Comparison of ENCODE assay signal across 9 cellular contexts in genomic region chr16:57373117-57373947, GRCh38. TPM values are rescaled to one million over a fixed set of nuclear protein-coding genes. Genes with fewer than 3 reads are reported as not detected.
DNase-seq lines count a peak whose midpoint lies in the region; ATAC-seq, FAIRE-seq and TF ChIP-seq lines count a peak whose summit lies in the region.
"Had no signal": no experiment of that assay in that cellular context is flagged by ENCODE, and none has a peak within 500 bp of the region (broad histone marks: within the 10 kb centered on the region; RNA-seq: fewer than 3 reads in every experiment).

No MANE protein-coding gene starts in this region.

- TF ChIP-seq CTCF in A549 (IDR thresholded peaks at IDR 0.05), result no peak
- TF ChIP-seq CTCF in SK-N-SH (IDR thresholded peaks at IDR 0.05), result no peak
- TF ChIP-seq CTCF in parathyroid adenoma (IDR thresholded peaks at IDR 0.05), result no peak
- no peak for TF ChIP-seq CTCF in GM13976 (IDR thresholded peaks at IDR 0.05; ENCODE audit: borderline replicate concordance, control extremely low read depth, extremely low read depth, insufficient read depth, missing control alignments)

- H3K9ac ChIP-seq in SK-N-SH (0 out of 2 replicates have a peak overlapping the region, but pooled peaks have one; percentile 64), parathyroid adenoma (no peak overlapping the region)

- no peak for TF ChIP-seq RAD21 in A549 (conservative IDR thresholded peaks at IDR 0.05 in 1 of 2, IDR thresholded peaks at IDR 0.05 in 1 of 2)
- TF ChIP-seq RAD21 in SK-N-SH (IDR thresholded peaks at IDR 0.05; ENCODE audit: low read length), result no peak

- peaks cover 3% of the 10 kb centered on the region for H3F3A ChIP-seq in SK-N-SH (replicated peaks; ENCODE audit: insufficient read depth)

- H3K27me3 ChIP-seq in SK-N-SH (ENCODE audit: insufficient read depth) (no peaks in the 10 kb centered on the region), parathyroid adenoma (ENCODE audit: control insufficient read depth, insufficient read depth, low read length) (no peaks in the 10 kb centered on the region)

- TF ChIP-seq POLR2A in A549 (IDR thresholded peaks at IDR 0.05; ENCODE audit: low read length), result no peak

- H2AFZ ChIP-seq in SK-N-SH (ENCODE audit: low read depth) (no peak overlapping the region), parathyroid adenoma (no peak overlapping the region)

- H3K36me3 ChIP-seq in SK-N-SH (replicated peaks in 1 of 2; ENCODE audit: control insufficient read depth in 1 of 2, insufficient read depth in 2 of 2, low read length in 1 of 2) (no peaks in the 10 kb centered on the region), parathyroid adenoma (ENCODE audit: control insufficient read depth, insufficient read depth, low read length) (no peaks in the 10 kb centered on the region)

- H4K20me1 ChIP-seq in SK-N-SH (ENCODE audit: insufficient read depth), result no peaks in the 10 kb centered on the region

- H3K4me1 ChIP-seq in A549, result peaks cover 43% of the 10 kb centered on the region
- peaks cover 22 to 40% of the 10 kb centered on the region in 2 experiments; a peak in 3 of 4 replicates for H3K4me1 ChIP-seq in SK-N-SH (ENCODE audit: control insufficient read depth in 1 of 2, insufficient read depth in 2 of 2, low read depth in 1 of 2, low read length in 1 of 2)
- H3K4me1 ChIP-seq in parathyroid adenoma, result peaks cover 5% of the 10 kb centered on the region

- CTCF ChIA-PET in A549 (lab: Yijun Ruan, JAX) (interaction anchor here (0.8 to 1.8 kb wide), 9 partner anchors 10 to 73 kb away, joined by 3 to 7 read pairs (median 4); no protein-coding TSS in a partner anchor), SK-N-SH (lab: Yijun Ruan, JAX) (interaction anchor here (0.6 to 10.1 kb wide), 9 partner anchors 10 to 313 kb away, joined by 3 to 97 read pairs (median 3); partner anchors contain the start of genes CIAPIN1 and COQ9)

- TF ChIP-seq EP300 in A549 (IDR thresholded peaks at IDR 0.05) (no peak), SK-N-SH (IDR thresholded peaks at IDR 0.05; ENCODE audit: borderline replicate concordance in 1 of 2, low read depth in 1 of 2, low read length in 1 of 2) (no peak)

- H3K4me2 ChIP-seq in A549 (peak overlapping the region; percentile 61), SK-N-SH (peak overlapping the region; percentile 97), parathyroid adenoma (ENCODE audit: low read length) (no peak overlapping the region)

- WGBS in A549 (ENCODE audit: missing lambda C conversion rate), result 71% methylated on average over 9 of the region's 9 CpGs
- 74% methylated on average over 9 of the region's 9 CpGs for WGBS in SK-N-SH (ENCODE audit: low lambda C conversion rate)

- in situ Hi-C loops in GM13976 (cut with MboI; ENCODE audit: low sequenced_read_pairs, unreplicated experiment), result no loop called here

- H3K4me3 ChIP-seq in A549, result no peak overlapping the region
- H3K4me3 ChIP-seq in SK-N-SH (ENCODE audit: low read depth in 2 of 2, low read length in 1 of 2), result peak overlapping the region; percentile 52 to 72
- peak overlapping the region; percentile 34; the same call in 1 of the 2 replicates for H3K4me3 ChIP-seq in iPS-18c (ENCODE audit: insufficient read depth, low read depth, low read length)
- peak overlapping the region; percentile 34 for H3K4me3 ChIP-seq in parathyroid adenoma (ENCODE audit: low read depth, low read length)

- FAIRE-seq in A549 (lab: Jason Lieb, UNC), result no peak

- ATAC-seq in A549, result 0 out of 6 replicates have a peak, but pooled peaks of 1 of the 2 experiments have one; percentile 6
- ATAC-seq in HG03439 (IDR thresholded peaks at IDR 0.05; ENCODE audit: unreplicated experiment), result no peak

- no peaks in the 10 kb centered on the region for H3K79me2 ChIP-seq in SK-N-SH (ENCODE audit: insufficient read depth)
- H3K79me2 ChIP-seq in parathyroid adenoma, result no peaks in the 10 kb centered on the region

- POLR2A ChIA-PET in A549 (lab: Yijun Ruan, JAX), result no interaction called here
- POLR2A ChIA-PET in SK-N-SH (lab: Yijun Ruan, JAX), result interaction anchor here (1.0 to 1.9 kb wide), 6 partner anchors 8 to 134 kb away, joined by 3 to 12 read pairs (median 4); no protein-coding TSS in a partner anchor

- H3K9me3 ChIP-seq in A549 (no peaks in the 10 kb centered on the region), SK-N-SH (no peaks in the 10 kb centered on the region), iPS-18c (ENCODE audit: control insufficient read depth, insufficient read depth, low read length) (no peaks in the 10 kb centered on the region), parathyroid adenoma (ENCODE audit: control insufficient read depth, low read length) (no peaks in the 10 kb centered on the region)

- H3K27ac ChIP-seq in A549, result peak overlapping the region; percentile 32 to 80; a peak in 5 of 6 replicates
- H3K27ac ChIP-seq in SK-N-SH (ENCODE audit: low read depth in 2 of 2, low read length in 1 of 2), result peak overlapping the region in 1 of 2 experiments; percentile 96; a peak in 2 of 4 replicates
- peak overlapping the region; percentile 55 for H3K27ac ChIP-seq in parathyroid adenoma

- H3K9me2 ChIP-seq in SK-N-SH, result no peaks in the 10 kb centered on the region

- DNase-seq in A549 (ENCODE audit: low read depth in 1 of 2, low spot score in 1 of 2) (no peak), SK-N-SH (no peak), GM13976 (ENCODE audit: low spot score) (no peak)
- no peak for DNase-seq in activated effector memory CD4-positive, alpha-beta T cell treated with Interleukin-2 at 50 U/mL for 16 hours
- no peak for DNase-seq in stimulated activated CD4-positive, alpha-beta T cell treated with anti-CD3 and anti-CD28 coated beads, Interleukin-12 subunit alpha, Interleukin-12 subunit beta, amount 100 ng/mL, for 4 hours

TF ChIP-seq in A549, 52 proteins besides CTCF, POLR2A, EP300 and RAD21:
- TF ChIP-seq NFE2L2 (conservative IDR thresholded peaks at IDR 0.05; ENCODE audit: low read length) (no peak), RCOR1 (IDR thresholded peaks at IDR 0.05; ENCODE audit: low read depth, low read length) (no peak), ZFP36 (IDR thresholded peaks at IDR 0.05; ENCODE audit: borderline replicate concordance, partially characterized antibody) (peak; percentile 27), SMC3 (IDR thresholded peaks at IDR 0.05) (no peak), HOXB5 (CRISPR knock-in tag; IDR thresholded peaks at IDR 0.05) (no peak)

TF ChIP-seq in SK-N-SH, 30 proteins besides CTCF, POLR2A, EP300 and RAD21 (continues in another document):
- TF ChIP-seq MAX (IDR thresholded peaks at IDR 0.05; ENCODE audit: low read depth) (no peak), TEAD4 (IDR thresholded peaks at IDR 0.05; ENCODE audit: borderline replicate concordance, insufficient read depth) (no peak), MXI1 (IDR thresholded peaks at IDR 0.05; ENCODE audit: low read depth, low read length) (no peak), TAF1 (IDR thresholded peaks at IDR 0.05; ENCODE audit: borderline replicate concordance, low read depth, low read length) (no peak), IRF3 (IDR thresholded peaks at IDR 0.05; ENCODE audit: low read depth, low read length) (no peak), NRF1 (IDR thresholded peaks at IDR 0.05; ENCODE audit: low read depth, low read length) (no peak)

RNA-seq across cellular contexts. Expression of gene CX3CL1, which starts 1.0 kb away (rescaled TPM):
- polyA plus RNA-seq in A549 (2011; rRNA removed), result 0.10 and 0.17 TPM in 2 replicates
- polyA plus RNA-seq in A549 (2012; cell fraction: cytosol; rRNA removed), result 0.04 and 0.10 TPM in 2 replicates
- 0.18 and 0.21 TPM in 2 replicates for polyA plus RNA-seq in A549 (2012; cell fraction: nucleus; rRNA removed)
- polyA plus RNA-seq in A549 (2017; fragmentation: RNase III; extraction: RNeasy Plus Mini Kit Qiagen cat#74134 plus additional on column Dnase treatment), result 0.08 to 0.17 TPM (median 0.08 TPM) in 3 replicates
- 0.08 and 0.19 TPM in 2 replicates for polyA minus RNA-seq in A549 (2011; rRNA and poly(A)+ RNA removed)
- polyA plus RNA-seq in SK-N-SH (2012; rRNA removed), result 5.8 and 6.8 TPM in 2 replicates
- polyA plus RNA-seq in SK-N-SH (2012; cell fraction: cytosol; rRNA removed), result 3.1 and 4.9 TPM in 2 replicates
- 4.8 and 5.8 TPM in 2 replicates for polyA plus RNA-seq in SK-N-SH (2012; cell fraction: nucleus; rRNA removed)
- polyA plus RNA-seq: IgD-negative memory B cell had no signal

RNA-seq across cellular contexts. Expression of gene CCL22, which starts 14.7 kb away (rescaled TPM):
- polyA plus RNA-seq in A549 (2011; rRNA removed) (not detected in 2 replicates), A549 (2017; fragmentation: RNase III; extraction: RNeasy Plus Mini Kit Qiagen cat#74134 plus additional on column Dnase treatment) (not detected in 3 replicates), SK-N-SH (2012; rRNA removed) (not detected in 2 replicates)
- polyA plus RNA-seq in A549 (2012; cell fraction: cytosol; rRNA removed), result not detected in 2 replicates
- polyA plus RNA-seq in A549 (2012; cell fraction: nucleus; rRNA removed), result not detected in 2 replicates
- polyA minus RNA-seq in A549 (2011; rRNA and poly(A)+ RNA removed), result not detected in 2 replicates
- polyA plus RNA-seq in SK-N-SH (2012; cell fraction: cytosol; rRNA removed), result not detected in 2 replicates
- not detected in 2 replicates for polyA plus RNA-seq in SK-N-SH (2012; cell fraction: nucleus; rRNA removed)

RNA-seq across cellular contexts. Expression of gene CCL17, which starts 31.2 kb away (rescaled TPM):
- polyA plus RNA-seq in A549 (2011; rRNA removed) (not detected in 2 replicates), A549 (2017; fragmentation: RNase III; extraction: RNeasy Plus Mini Kit Qiagen cat#74134 plus additional on column Dnase treatment) (not detected in 3 replicates), SK-N-SH (2012; rRNA removed) (not detected in 2 replicates)
- not detected in 2 replicates for polyA plus RNA-seq in A549 (2012; cell fraction: cytosol; rRNA removed)
- polyA plus RNA-seq in A549 (2012; cell fraction: nucleus; rRNA removed), result not detected in 2 replicates
- not detected in 2 replicates for polyA minus RNA-seq in A549 (2011; rRNA and poly(A)+ RNA removed)
- not detected in 2 replicates for polyA plus RNA-seq in SK-N-SH (2012; cell fraction: cytosol; rRNA removed)
- polyA plus RNA-seq in SK-N-SH (2012; cell fraction: nucleus; rRNA removed), result not detected in 2 replicates
- polyA plus RNA-seq: IgD-negative memory B cell had no signal
